26 cellular contexts compared by ENCODE assay signal in genomic region chrX:10526442-10526841, GRCh38.
"Had no signal": no experiment of that assay in that cellular context is flagged by ENCODE, and none has a peak within 500 bp of the region (broad histone marks: within the 10 kb centered on the region; RNA-seq: fewer than 3 reads in every experiment).

No MANE protein-coding gene starts in this region.

- H3K9me3 ChIP-seq: gastrocnemius medialis, sigmoid colon, thoracic aorta, upper lobe of left lung had no signal

- H3K9me3 Mint-ChIP-seq: activated CD4-positive, alpha-beta T cell treated with anti-CD3 and anti-CD28 coated beads, Interleukin-2, amount 10 ng/mL, durations not matched to agents 7 days and 5 days; activated naive CD4-positive, alpha-beta T cell treated with anti-CD3 and anti-CD28 coated beads, Interleukin-2, amount 50 U/mL, for 24 hours; dendritic cell treated with granulocyte-macrophage colony-stimulating factor and Interleukin-4, amounts not matched to agents 40 ng/mL and 50 ng/mL, for 4 days; natural killer cell had no signal

- H3K27me3 Mint-ChIP-seq: activated CD4-positive, alpha-beta T cell treated with anti-CD3 and anti-CD28 coated beads, Interleukin-2, amount 10 ng/mL, durations not matched to agents 7 days and 5 days; activated naive CD4-positive, alpha-beta T cell treated with anti-CD3 and anti-CD28 coated beads, Interleukin-2, amount 50 U/mL, for 24 hours; dendritic cell treated with granulocyte-macrophage colony-stimulating factor and Interleukin-4, amounts not matched to agents 40 ng/mL and 50 ng/mL, for 4 days had no signal

- H3K36me3 Mint-ChIP-seq: activated naive CD4-positive, alpha-beta T cell treated with anti-CD3 and anti-CD28 coated beads, Interleukin-2, amount 50 U/mL, for 24 hours; natural killer cell had no signal

- H3K4me3 Mint-ChIP-seq: activated CD4-positive, alpha-beta T cell treated with anti-CD3 and anti-CD28 coated beads, Interleukin-2, amount 10 ng/mL, durations not matched to agents 7 days and 5 days; activated CD8-positive, alpha-beta T cell treated with anti-CD3 and anti-CD28 coated beads, Interleukin-2, amount 10 ng/mL, durations not matched to agents 7 days and 5 days; activated naive CD4-positive, alpha-beta T cell treated with anti-CD3 and anti-CD28 coated beads, Interleukin-2, amount 50 U/mL, for 24 hours; dendritic cell treated with granulocyte-macrophage colony-stimulating factor and Interleukin-4, amounts not matched to agents 40 ng/mL and 50 ng/mL, for 4 days; mesothelial cell of epicardium; natural killer cell had no signal

- H3K36me3 ChIP-seq: brain microvascular endothelial cell, gastrocnemius medialis, sigmoid colon, thoracic aorta, upper lobe of left lung, WERI-Rb-1 had no signal

- H3K4me2 ChIP-seq: smooth muscle cell had no signal

- H3K27ac ChIP-seq: brain microvascular endothelial cell, gastrocnemius medialis, sigmoid colon, thoracic aorta, upper lobe of left lung, WERI-Rb-1 had no signal

- H3K27me3 ChIP-seq: brain microvascular endothelial cell, gastrocnemius medialis, sigmoid colon, upper lobe of left lung had no signal

- H3K4me3 ChIP-seq: gastrocnemius medialis, sigmoid colon, smooth muscle cell, thoracic aorta, upper lobe of left lung had no signal

- H3K27ac Mint-ChIP-seq: activated CD4-positive, alpha-beta T cell treated with anti-CD3 and anti-CD28 coated beads, Interleukin-2, amount 10 ng/mL, durations not matched to agents 7 days and 5 days; activated CD8-positive, alpha-beta T cell treated with anti-CD3 and anti-CD28 coated beads, Interleukin-2, amount 10 ng/mL, durations not matched to agents 7 days and 5 days; activated naive CD4-positive, alpha-beta T cell treated with anti-CD3 and anti-CD28 coated beads, Interleukin-2, amount 50 U/mL, for 24 hours; dendritic cell treated with granulocyte-macrophage colony-stimulating factor and Interleukin-4, amounts not matched to agents 40 ng/mL and 50 ng/mL, for 4 days; mesothelial cell of epicardium; natural killer cell had no signal

- H3K4me1 Mint-ChIP-seq: activated CD4-positive, alpha-beta T cell treated with anti-CD3 and anti-CD28 coated beads, Interleukin-2, amount 10 ng/mL, durations not matched to agents 7 days and 5 days; activated naive CD4-positive, alpha-beta T cell treated with anti-CD3 and anti-CD28 coated beads, Interleukin-2, amount 50 U/mL, for 24 hours; mesothelial cell of epicardium; natural killer cell had no signal

- ATAC-seq: activated CD8-positive, alpha-beta T cell treated with anti-CD3 and anti-CD28 coated beads, Interleukin-2, amount 10 ng/mL, durations not matched to agents 7 days and 5 days; gastrocnemius medialis; left ventricle myocardium superior; natural killer cell had no signal

- H3K4me1 ChIP-seq: gastrocnemius medialis, upper lobe of left lung had no signal

- DNase-seq: activated CD4-positive, alpha-beta T cell treated with anti-CD3 and anti-CD28 coated beads, Interleukin-2, amount 10 ng/mL, durations not matched to agents 7 days and 5 days; activated CD4-positive, CD25-positive, alpha-beta regulatory T cell treated with anti-CD3 and anti-CD28 coated beads, Interleukin-2, amount 50 U/mL, for 72 hours; activated CD8-positive, alpha-beta T cell treated with anti-CD3 and anti-CD28 coated beads, Interleukin-2, amount 10 ng/mL, durations not matched to agents 7 days and 5 days; activated gamma-delta T cell treated with Interleukin-2 at 50 U/mL for 16 hours; activated T-cell treated with anti-CD3 and anti-CD28 coated beads, Interleukin-2, amount 50 U/mL, for 1 hour; aorta; brain microvascular endothelial cell; caudate nucleus; effector CD8-positive, alpha-beta T cell; gastrocnemius medialis; hypothalamus; left ventricle myocardium superior; mammary epithelial cell; natural killer cell; retina; sigmoid colon; stimulated activated CD4-positive, alpha-beta T cell treated with anti-CD3 and anti-CD28 coated beads, Interleukin-2, amount 100 ng/mL, for 48 hours; stimulated activated naive CD4-positive, alpha-beta T cell; T-helper 1 cell; upper lobe of left lung; WERI-Rb-1 had no signal
